Comparison of ENCODE assay signal across 1 cellular context in genomic region chr7:134126937-134127848, GRCh38.
TF ChIP-seq lines count a peak whose summit lies in the region.

Gene LRGUK (plus strand): TSS chr7:134127340. CDS start chr7:134127368, 28 bp downstream.

TF ChIP-seq in K562, 482 proteins besides CTCF, POLR2A, EP300 and RAD21 (continued from another document and continues in another):
- TF ChIP-seq AFF1 (IDR thresholded peaks at IDR 0.05; ENCODE audit: low read depth in 1 of 2, partially characterized antibody in 2 of 2), result peak in 1 of 2 experiments; percentile 83
- TF ChIP-seq, protein P1, sequence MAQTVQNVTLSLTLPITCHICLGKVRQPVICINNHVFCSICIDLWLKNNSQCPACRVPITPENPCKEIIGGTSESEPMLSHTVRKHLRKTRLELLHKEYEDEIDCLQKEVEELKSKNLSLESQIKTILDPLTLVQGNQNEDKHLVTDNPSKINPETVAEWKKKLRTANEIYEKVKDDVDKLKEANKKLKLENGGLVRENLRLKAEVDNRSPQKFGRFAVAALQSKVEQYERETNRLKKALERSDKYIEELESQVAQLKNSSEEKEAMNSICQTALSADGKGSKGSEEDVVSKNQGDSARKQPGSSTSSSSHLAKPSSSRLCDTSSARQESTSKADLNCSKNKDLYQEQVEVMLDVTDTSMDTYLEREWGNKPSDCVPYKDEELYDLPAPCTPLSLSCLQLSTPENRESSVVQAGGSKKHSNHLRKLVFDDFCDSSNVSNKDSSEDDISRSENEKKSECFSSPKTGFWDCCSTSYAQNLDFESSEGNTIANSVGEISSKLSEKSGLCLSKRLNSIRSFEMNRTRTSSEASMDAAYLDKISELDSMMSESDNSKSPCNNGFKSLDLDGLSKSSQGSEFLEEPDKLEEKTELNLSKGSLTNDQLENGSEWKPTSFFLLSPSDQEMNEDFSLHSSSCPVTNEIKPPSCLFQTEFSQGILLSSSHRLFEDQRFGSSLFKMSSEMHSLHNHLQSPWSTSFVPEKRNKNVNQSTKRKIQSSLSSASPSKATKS (CRISPR knock-in tag; IDR thresholded peaks at IDR 0.05), result no peak
- no peak for TF ChIP-seq ZNF253 (CRISPR knock-in tag; conservative IDR thresholded peaks at IDR 0.05)
- TF ChIP-seq HDAC1 (IDR thresholded peaks at IDR 0.05), result peak in 1 of 2 experiments; percentile 94; a peak in 2 of 4 replicates
- TF ChIP-seq, protein P2, sequence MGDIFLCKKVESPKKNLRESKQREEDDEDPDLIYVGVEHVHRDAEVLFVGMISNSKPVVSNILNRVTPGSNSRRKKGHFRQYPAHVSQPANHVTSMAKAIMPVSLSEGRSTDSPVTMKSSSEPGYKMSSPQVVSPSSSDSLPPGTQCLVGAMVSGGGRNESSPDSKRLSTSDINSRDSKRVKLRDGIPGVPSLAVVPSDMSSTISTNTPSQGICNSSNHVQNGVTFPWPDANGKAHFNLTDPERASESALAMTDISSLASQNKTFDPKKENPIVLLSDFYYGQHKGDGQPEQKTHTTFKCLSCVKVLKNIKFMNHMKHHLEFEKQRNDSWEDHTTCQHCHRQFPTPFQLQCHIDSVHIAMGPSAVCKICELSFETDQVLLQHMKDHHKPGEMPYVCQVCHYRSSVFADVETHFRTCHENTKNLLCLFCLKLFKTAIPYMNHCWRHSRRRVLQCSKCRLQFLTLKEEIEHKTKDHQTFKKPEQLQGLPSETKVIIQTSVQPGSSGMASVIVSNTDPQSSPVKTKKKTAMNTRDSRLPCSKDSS (IDR thresholded peaks at IDR 0.05; ENCODE audit: low read depth, partially characterized antibody), result no peak
- peak; percentile 72; the same call in 1 of the 2 replicates for TF ChIP-seq RUNX1 (IDR thresholded peaks at IDR 0.05; ENCODE audit: low read depth)
- TF ChIP-seq DPF2 (IDR thresholded peaks at IDR 0.05), result peak; percentile 48; the same call in 1 of the 2 replicates
- TF ChIP-seq, protein P3, sequence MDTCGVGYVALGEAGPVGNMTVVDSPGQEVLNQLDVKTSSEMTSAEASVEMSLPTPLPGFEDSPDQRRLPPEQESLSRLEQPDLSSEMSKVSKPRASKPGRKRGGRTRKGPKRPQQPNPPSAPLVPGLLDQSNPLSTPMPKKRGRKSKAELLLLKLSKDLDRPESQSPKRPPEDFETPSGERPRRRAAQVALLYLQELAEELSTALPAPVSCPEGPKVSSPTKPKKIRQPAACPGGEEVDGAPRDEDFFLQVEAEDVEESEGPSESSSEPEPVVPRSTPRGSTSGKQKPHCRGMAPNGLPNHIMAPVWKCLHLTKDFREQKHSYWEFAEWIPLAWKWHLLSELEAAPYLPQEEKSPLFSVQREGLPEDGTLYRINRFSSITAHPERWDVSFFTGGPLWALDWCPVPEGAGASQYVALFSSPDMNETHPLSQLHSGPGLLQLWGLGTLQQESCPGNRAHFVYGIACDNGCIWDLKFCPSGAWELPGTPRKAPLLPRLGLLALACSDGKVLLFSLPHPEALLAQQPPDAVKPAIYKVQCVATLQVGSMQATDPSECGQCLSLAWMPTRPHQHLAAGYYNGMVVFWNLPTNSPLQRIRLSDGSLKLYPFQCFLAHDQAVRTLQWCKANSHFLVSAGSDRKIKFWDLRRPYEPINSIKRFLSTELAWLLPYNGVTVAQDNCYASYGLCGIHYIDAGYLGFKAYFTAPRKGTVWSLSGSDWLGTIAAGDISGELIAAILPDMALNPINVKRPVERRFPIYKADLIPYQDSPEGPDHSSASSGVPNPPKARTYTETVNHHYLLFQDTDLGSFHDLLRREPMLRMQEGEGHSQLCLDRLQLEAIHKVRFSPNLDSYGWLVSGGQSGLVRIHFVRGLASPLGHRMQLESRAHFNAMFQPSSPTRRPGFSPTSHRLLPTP (IDR thresholded peaks at IDR 0.05; ENCODE audit: borderline replicate concordance, extremely low read depth, insufficient read length), result no peak
- no peak for TF ChIP-seq SNRNP70 (optimal IDR thresholded peaks at IDR 0.05; ENCODE audit: low read depth, low read length)
- TF ChIP-seq, protein P4, sequence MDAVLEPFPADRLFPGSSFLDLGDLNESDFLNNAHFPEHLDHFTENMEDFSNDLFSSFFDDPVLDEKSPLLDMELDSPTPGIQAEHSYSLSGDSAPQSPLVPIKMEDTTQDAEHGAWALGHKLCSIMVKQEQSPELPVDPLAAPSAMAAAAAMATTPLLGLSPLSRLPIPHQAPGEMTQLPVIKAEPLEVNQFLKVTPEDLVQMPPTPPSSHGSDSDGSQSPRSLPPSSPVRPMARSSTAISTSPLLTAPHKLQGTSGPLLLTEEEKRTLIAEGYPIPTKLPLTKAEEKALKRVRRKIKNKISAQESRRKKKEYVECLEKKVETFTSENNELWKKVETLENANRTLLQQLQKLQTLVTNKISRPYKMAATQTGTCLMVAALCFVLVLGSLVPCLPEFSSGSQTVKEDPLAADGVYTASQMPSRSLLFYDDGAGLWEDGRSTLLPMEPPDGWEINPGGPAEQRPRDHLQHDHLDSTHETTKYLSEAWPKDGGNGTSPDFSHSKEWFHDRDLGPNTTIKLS (IDR thresholded peaks at IDR 0.05; ENCODE audit: borderline replicate concordance, low read depth), result peak; percentile 72
- peak; percentile 96 for TF ChIP-seq HCFC1 (IDR thresholded peaks at IDR 0.05; ENCODE audit: low read depth, low read length)
- TF ChIP-seq MYC (IDR thresholded peaks at IDR 0.05; ENCODE audit: low read depth, low read length), result peak; percentile 22; the same call in 1 of the 2 replicates
- TF ChIP-seq MYC (CRISPR knock-in tag; IDR thresholded peaks at IDR 0.05; ENCODE audit: borderline replicate concordance, low read depth), result no peak
- TF ChIP-seq TCF7 (IDR thresholded peaks at IDR 0.05; ENCODE audit: borderline replicate concordance), result 0 out of 2 replicates have a peak, but pooled peaks have one; percentile 28
- peak; percentile 76 to 98; a peak in 3 of 4 replicates for TF ChIP-seq SIN3A (IDR thresholded peaks at IDR 0.05; ENCODE audit: borderline replicate concordance in 2 of 2, control insufficient read depth in 1 of 2, low read depth in 2 of 2, low read length in 2 of 2)
- TF ChIP-seq MBD2 (IDR thresholded peaks at IDR 0.05; ENCODE audit: borderline replicate concordance, low read depth), result peak; percentile 79
- TF ChIP-seq TBL1XR1 (IDR thresholded peaks at IDR 0.05; ENCODE audit: low read length in 2 of 2), result peak in 1 of 2 experiments; percentile 32; a peak in 1 of 4 replicates
- 0 out of 2 replicates have a peak, but pooled peaks have one; percentile 31 for TF ChIP-seq PHB2 (IDR thresholded peaks at IDR 0.05; ENCODE audit: low read depth)
- TF ChIP-seq ZNF311 (CRISPR knock-in tag; IDR thresholded peaks at IDR 0.05), result no peak
- peak; percentile 66; the same call in 1 of the 2 replicates for TF ChIP-seq YBX1 (IDR thresholded peaks at IDR 0.05)
- 0 out of 2 replicates have a peak, but pooled peaks have one; percentile 43 for TF ChIP-seq ZNF511 (CRISPR knock-in tag; IDR thresholded peaks at IDR 0.05)
- TF ChIP-seq CXXC5 (CRISPR knock-in tag; IDR thresholded peaks at IDR 0.05), result peak; percentile 28; the same call in 1 of the 2 replicates
- peak; percentile 89 for TF ChIP-seq NR2C2 (CRISPR knock-in tag; IDR thresholded peaks at IDR 0.05)
- TF ChIP-seq NR2C2 (tag; IDR thresholded peaks at IDR 0.05), result peak; percentile 99
- no peak for TF ChIP-seq ZZZ3 (IDR thresholded peaks at IDR 0.05)
- TF ChIP-seq, protein P5, sequence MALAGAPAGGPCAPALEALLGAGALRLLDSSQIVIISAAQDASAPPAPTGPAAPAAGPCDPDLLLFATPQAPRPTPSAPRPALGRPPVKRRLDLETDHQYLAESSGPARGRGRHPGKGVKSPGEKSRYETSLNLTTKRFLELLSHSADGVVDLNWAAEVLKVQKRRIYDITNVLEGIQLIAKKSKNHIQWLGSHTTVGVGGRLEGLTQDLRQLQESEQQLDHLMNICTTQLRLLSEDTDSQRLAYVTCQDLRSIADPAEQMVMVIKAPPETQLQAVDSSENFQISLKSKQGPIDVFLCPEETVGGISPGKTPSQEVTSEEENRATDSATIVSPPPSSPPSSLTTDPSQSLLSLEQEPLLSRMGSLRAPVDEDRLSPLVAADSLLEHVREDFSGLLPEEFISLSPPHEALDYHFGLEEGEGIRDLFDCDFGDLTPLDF (CRISPR knock-in tag; IDR thresholded peaks at IDR 0.05), result peak; percentile 53; the same call in 1 of the 2 replicates
- no peak for TF ChIP-seq ATF4 (CRISPR knock-in tag; IDR thresholded peaks at IDR 0.05)
- peak; percentile 56; the same call in 1 of the 2 replicates for TF ChIP-seq EHMT2 (IDR thresholded peaks at IDR 0.05)
- TF ChIP-seq MTA2 (IDR thresholded peaks at IDR 0.05; ENCODE audit: low read depth), result 0 out of 2 replicates have a peak, but pooled peaks have one; percentile 18
- no peak for TF ChIP-seq NCOA2 (IDR thresholded peaks at IDR 0.05; ENCODE audit: partially characterized antibody in 2 of 2)
- peak; percentile 49; the same call in 1 of the 2 replicates for TF ChIP-seq PHF8 (IDR thresholded peaks at IDR 0.05; ENCODE audit: borderline replicate concordance, low read length)
- 0 out of 2 replicates have a peak, but pooled peaks have one; percentile 41 for TF ChIP-seq KLF13 (tag; IDR thresholded peaks at IDR 0.05; ENCODE audit: borderline replicate concordance, low read depth)
- TF ChIP-seq RREB1 (CRISPR knock-in tag; IDR thresholded peaks at IDR 0.05), result no peak
- TF ChIP-seq MEF2A (IDR thresholded peaks at IDR 0.05; ENCODE audit: control insufficient read depth, low read depth, low read length), result no peak
